ENCODE assay signal across 2 cellular contexts in genomic region chrX:102712967-102713677, GRCh38.
TF ChIP-seq lines count a peak whose summit lies in the region.

No MANE protein-coding gene starts in this region.

TF ChIP-seq in SK-N-SH, 30 proteins besides CTCF, POLR2A, EP300 and RAD21:
- TF ChIP-seq GATA2 (CRISPR knock-in tag; IDR thresholded peaks at IDR 0.05) (no peak), POLR2AphosphoS5 (IDR thresholded peaks at IDR 0.05; ENCODE audit: low read depth, low read length) (no peak), CHD2 (IDR thresholded peaks at IDR 0.05; ENCODE audit: low read length, partially characterized antibody) (peak; percentile 72)

TF ChIP-seq in HepG2, 621 proteins besides CTCF, POLR2A, EP300 and RAD21:
- TF ChIP-seq ZNF800 (CRISPR knock-in tag; IDR thresholded peaks at IDR 0.05) (no peak), POGK (CRISPR knock-in tag; conservative IDR thresholded peaks at IDR 0.05) (no peak), ZNF574 (CRISPR knock-in tag; IDR thresholded peaks at IDR 0.05) (no peak), REXO4 (CRISPR knock-in tag; IDR thresholded peaks at IDR 0.05; ENCODE audit: borderline replicate concordance) (no peak), ESRRA (CRISPR knock-in tag; IDR thresholded peaks at IDR 0.05; ENCODE audit: low read depth) (no peak)
TF ChIP-seq in HepG2: peak in this region for 0.
